ENCODE assay signal across 8 cellular contexts in genomic region chr6:37433657-37434271, GRCh38. TPM values are rescaled to one million over a fixed set of nuclear protein-coding genes. Genes with fewer than 3 reads are reported as not detected.
DNase-seq lines count a peak whose midpoint lies in the region; FAIRE-seq and TF ChIP-seq lines count a peak whose summit lies in the region.

No MANE protein-coding gene starts in this region.

- H3K4me1 ChIP-seq in HAP-1, result peaks cover 9% of the 10 kb centered on the region

- no peak for TF ChIP-seq CTCF in fibroblast of the aortic adventitia (IDR thresholded peaks at IDR 0.05; ENCODE audit: insufficient read depth, low read length)

- DNase-seq in GM12891 (ENCODE audit: insufficient read length, low spot score) (peak; percentile 26), HAP-1 (ENCODE audit: low spot score in 2 of 2) (peak in 1 of 2 experiments; percentile 15), MV-4-11 (lab: John Stamatoyannopoulos, UW) (peak; percentile 28), fibroblast of the aortic adventitia (ENCODE audit: low read depth) (peak; percentile 26), pons (ENCODE audit: low spot score) (peak; percentile 25), ureter (ENCODE audit: low spot score) (peak; percentile 45), NCI-H1436 (lab: John Stamatoyannopoulos, UW) (no peak)
- DNase-seq in activated CD8-positive, alpha-beta memory T cell treated with anti-CD3 and anti-CD28 coated beads, Interleukin-2, amount 50 U/mL, for 4 hours, result peak; percentile 18

- FAIRE-seq in GM12891 (lab: Jason Lieb, UNC), result peak; percentile 69

- H3K27me3 ChIP-seq in HAP-1 (ENCODE audit: low read depth), result no peaks in the 10 kb centered on the region

- no peak; the same call in 1 of the 2 replicates for TF ChIP-seq POLR2A in GM12891 (IDR thresholded peaks at IDR 0.05; ENCODE audit: low read depth, low read length)

- in situ Hi-C loops in HAP-1 (cut with MboI; ENCODE audit: low sequenced_read_pairs), result no loop called here

- peak overlapping the region; percentile 70 for H3K4me3 ChIP-seq in HAP-1
- peak overlapping the region; percentile 95 for H3K4me3 ChIP-seq in fibroblast of the aortic adventitia (ENCODE audit: low read depth, low read length)

- peaks cover 14% of the 10 kb centered on the region for H3K36me3 ChIP-seq in HAP-1 (replicated peaks)

- H3K9me3 ChIP-seq in HAP-1, result no peaks in the 10 kb centered on the region

TF ChIP-seq in GM12891, 5 proteins besides CTCF, POLR2A, EP300 and RAD21:
- TF ChIP-seq SPI1 (IDR thresholded peaks at IDR 0.05; ENCODE audit: low read depth, low read length) (no peak), POLR2AphosphoS5 (IDR thresholded peaks at IDR 0.05; ENCODE audit: low read depth, low read length) (no peak; the same call in 1 of the 2 replicates), POU2F2 (IDR thresholded peaks at IDR 0.05; ENCODE audit: low read depth, low read length) (no peak), PAX5 (IDR thresholded peaks at IDR 0.05; ENCODE audit: insufficient read depth, low read length, severe bottlenecking) (no peak), TAF1 (IDR thresholded peaks at IDR 0.05; ENCODE audit: low read depth, low read length) (no peak)

RNA-seq across cellular contexts. Expression of gene CMTR1, which starts 0.7 kb away (rescaled TPM):
- 48.5 TPM for polyA plus RNA-seq in GM12891 (2012; ENCODE audit: low read depth, missing spikeins)
- total RNA-seq in fibroblast of the aortic adventitia (ENCODE audit: low replicate concordance) (30.7 and 49.9 TPM in 2 replicates), ureter (44.5 TPM)
